In the genomic region with DNA sequence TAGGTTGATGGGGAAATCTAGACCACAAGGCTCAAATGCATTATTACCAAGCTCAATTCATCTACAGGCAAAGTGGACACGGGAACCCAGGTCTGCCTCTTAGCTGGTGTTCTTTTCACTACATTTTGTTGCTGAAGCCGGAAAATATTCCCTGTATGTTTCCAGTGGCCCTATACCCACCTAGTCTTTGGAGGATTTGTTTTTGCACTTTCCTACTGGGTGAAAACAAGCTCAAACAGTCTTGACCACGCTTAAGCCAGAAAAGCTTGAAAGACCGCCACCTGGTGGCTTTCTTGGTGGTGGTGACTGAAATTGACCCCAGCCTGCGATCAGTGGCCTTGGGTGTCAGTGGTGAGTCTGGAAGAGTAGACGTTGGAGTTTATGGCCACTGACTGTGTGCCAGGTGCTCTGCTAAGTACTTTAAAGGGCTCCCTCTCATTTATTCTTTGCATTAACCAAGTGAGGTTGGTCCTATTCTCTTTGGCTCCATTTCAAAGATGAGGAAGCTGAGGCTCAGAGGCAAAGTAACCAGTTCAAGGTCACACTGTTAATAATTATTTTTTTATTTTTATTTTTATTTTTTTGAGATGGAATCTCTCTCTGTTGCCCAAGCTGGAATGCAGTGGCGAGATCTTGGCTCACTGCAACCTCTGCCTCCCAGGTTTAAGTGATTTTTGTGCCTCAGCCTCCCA, we compare ENCODE assay signal across 8 cellular contexts. TPM values are rescaled to one million over a fixed set of nuclear protein-coding genes. Genes with fewer than 3 reads are reported as not detected.
A peak's percentile ranks its signal among the peaks of the same experiment; 100 is the strongest.
DNase-seq lines count a peak whose midpoint lies in the region; ATAC-seq and TF ChIP-seq lines count a peak whose summit lies in the region.

No MANE protein-coding gene starts in this region.

- no peaks in the 10 kb centered on the region for H3K9me3 Mint-ChIP-seq in chondrocyte (ENCODE audit: low read depth)

- H3K4me3 ChIP-seq in left lung: no peak overlapping the region

- H3K27me3 ChIP-seq in left lung: peaks cover 0 to 64% of the 10 kb centered on the region in 2 donors

- ATAC-seq in left lung: peak; percentile 78

- H3K27ac ChIP-seq in left lung: no peak overlapping the region

- intact Hi-C loops in left lung (cut with DNase I): loop anchor here in 1 of 2 donors (5.0 kb wide), 1 partner anchor 129 kb away; no protein-coding TSS in a partner anchor

- H3K4me1 Mint-ChIP-seq in chondrocyte (ENCODE audit: low read depth): no peaks in the 10 kb centered on the region

- TF ChIP-seq CTCF in chondrocyte (IDR thresholded peaks at IDR 0.05) (peak; percentile 86), left lung (IDR thresholded peaks at IDR 0.05) (peak; percentile 54 to 57)

- H3K27me3 Mint-ChIP-seq in chondrocyte (ENCODE audit: low read depth): peaks cover 77% of the 10 kb centered on the region

- no peaks in the 10 kb centered on the region for H3K9me3 ChIP-seq in left lung

- H3K4me1 ChIP-seq in left lung: no peaks in the 10 kb centered on the region

- no peaks in the 10 kb centered on the region for H3K36me3 Mint-ChIP-seq in chondrocyte (ENCODE audit: low read depth)

- no peak overlapping the region for H3K27ac Mint-ChIP-seq in chondrocyte (ENCODE audit: unreplicated experiment)

- DNase-seq in SKM-1 treated with dmso at 0.1 percent for 144 hours (lab: John Stamatoyannopoulos, UW; ENCODE audit: unreplicated experiment) (peak; percentile 15), SKM-1 (lab: John Stamatoyannopoulos, UW; ENCODE audit: unreplicated experiment) (no peak), LHCN-M2 (ENCODE audit: low read depth) (peak; percentile 48), T-helper 9 cell (peak; percentile 17), chondrocyte (ENCODE audit: low spot score) (no peak), left lung (peak in 1 of 2 donors; percentile 43), NCI-H2107 (lab: John Stamatoyannopoulos, UW) (no peak)
- peak; percentile 13 for DNase-seq in stimulated activated CD8-positive, alpha-beta memory T cell treated with anti-CD3 and anti-CD28 coated beads, Interleukin-7, amount 100 ng/mL, for 24 hours (ENCODE audit: low read depth)

- no peak overlapping the region for H3K4me3 Mint-ChIP-seq in chondrocyte (ENCODE audit: unreplicated experiment)

- no peaks in the 10 kb centered on the region for H3K36me3 ChIP-seq in left lung

RNA-seq across cellular contexts. Expression of gene CRTAC1, which starts 11.1 kb away (rescaled TPM):
- total RNA-seq in LHCN-M2 (2014; rRNA removed) (not detected in 2 replicates), chondrocyte (0.18 to 0.37 TPM in 2 of 3 replicates, not detected in the other), left lung (10 to 100 TPM; 12.9 to 44.0 TPM)
- not detected for polyA plus RNA-seq in LHCN-M2 (2012)

Comparison
In these comparisons a context has a peak if more than half of its experiments do, and no peak if none do; other contexts are left out.
1. DNase-seq: peak in SKM-1 treated with dmso at 0.1 percent for 144 hours (single experiment), LHCN-M2 (single experiment), T-helper 9 cell (single experiment) and stimulated activated CD8-positive, alpha-beta memory T cell treated with anti-CD3 and anti-CD28 coated beads, Interleukin-7, amount 100 ng/mL, for 24 hours (single experiment); none in SKM-1 (single experiment), chondrocyte (single experiment) and NCI-H2107 (single experiment).
2. RNA of gene CRTAC1, which starts 11.1 kb away (total RNA-seq): 12.9 to 44.0 TPM in left lung; 0.18 to 0.37 TPM in chondrocyte and not detected in LHCN-M2; every median in the first group is over 10 times any median in the second.